Comparison of ENCODE assay signal across 1 cellular context in the genomic region with DNA sequence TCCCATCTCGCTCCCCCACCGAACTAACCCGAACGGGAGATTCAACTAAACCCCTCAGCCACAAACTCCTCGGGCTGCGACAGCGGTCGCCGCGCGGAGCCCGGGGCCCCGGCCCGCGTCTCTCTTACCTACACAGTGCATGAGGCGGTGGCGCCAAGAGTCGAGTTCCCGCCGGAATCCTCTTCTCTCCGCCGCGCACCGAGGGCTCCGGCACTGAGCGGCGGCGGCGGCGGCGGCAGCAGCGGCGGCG.
A peak's percentile ranks its signal among the peaks of the same experiment; 100 is the strongest.
TF ChIP-seq lines count a peak whose summit lies in the region.

No MANE protein-coding gene starts in this region.

TF ChIP-seq in K562, 482 proteins besides CTCF, POLR2A, EP300 and RAD21 (continued from another document and continues in another):
- TF ChIP-seq SAP30 (IDR thresholded peaks at IDR 0.05; ENCODE audit: borderline replicate concordance, insufficient read depth, low read depth, low read length, poor library complexity, severe bottlenecking) = peak; percentile 40
- TF ChIP-seq NFYB (IDR thresholded peaks at IDR 0.05; ENCODE audit: extremely low read depth, insufficient read length) = no peak
- peak; percentile 80; the same call in 1 of the 2 replicates for TF ChIP-seq CTBP1 (IDR thresholded peaks at IDR 0.05; ENCODE audit: borderline replicate concordance)
- TF ChIP-seq PHF8 (IDR thresholded peaks at IDR 0.05; ENCODE audit: borderline replicate concordance, low read length) = peak; percentile 54; the same call in 1 of the 2 replicates
- peak; percentile 68; the same call in 1 of the 2 replicates for TF ChIP-seq SUPT5H (IDR thresholded peaks at IDR 0.05)
- TF ChIP-seq, protein P1, sequence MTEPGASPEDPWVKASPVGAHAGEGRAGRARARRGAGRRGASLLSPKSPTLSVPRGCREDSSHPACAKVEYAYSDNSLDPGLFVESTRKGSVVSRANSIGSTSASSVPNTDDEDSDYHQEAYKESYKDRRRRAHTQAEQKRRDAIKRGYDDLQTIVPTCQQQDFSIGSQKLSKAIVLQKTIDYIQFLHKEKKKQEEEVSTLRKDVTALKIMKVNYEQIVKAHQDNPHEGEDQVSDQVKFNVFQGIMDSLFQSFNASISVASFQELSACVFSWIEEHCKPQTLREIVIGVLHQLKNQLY (CRISPR knock-in tag; conservative IDR thresholded peaks at IDR 0.05) = 0 out of 4 replicates have a peak, but pooled peaks of 1 of the 2 experiments have one; percentile 41
- no peak for TF ChIP-seq ZSCAN29 (IDR thresholded peaks at IDR 0.05)
- TF ChIP-seq, protein P2, sequence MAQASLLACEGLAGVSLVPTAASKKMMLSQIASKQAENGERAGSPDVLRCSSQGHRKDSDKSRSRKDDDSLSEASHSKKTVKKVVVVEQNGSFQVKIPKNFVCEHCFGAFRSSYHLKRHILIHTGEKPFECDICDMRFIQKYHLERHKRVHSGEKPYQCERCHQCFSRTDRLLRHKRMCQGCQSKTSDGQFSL (CRISPR knock-in tag; IDR thresholded peaks at IDR 0.05) = peak; percentile 33; the same call in 1 of the 2 replicates
- TF ChIP-seq, protein P2 (tag; IDR thresholded peaks at IDR 0.05) = no peak
- TF ChIP-seq PHF20 (IDR thresholded peaks at IDR 0.05; ENCODE audit: partially characterized antibody) = peak; percentile 22
- no peak for TF ChIP-seq ZNF347 (CRISPR knock-in tag; IDR thresholded peaks at IDR 0.05; ENCODE audit: low read depth)
- 0 out of 2 replicates have a peak, but pooled peaks have one; percentile 11 for TF ChIP-seq SAFB (IDR thresholded peaks at IDR 0.05; ENCODE audit: borderline replicate concordance, low read depth, low read length)
- TF ChIP-seq, protein P3, sequence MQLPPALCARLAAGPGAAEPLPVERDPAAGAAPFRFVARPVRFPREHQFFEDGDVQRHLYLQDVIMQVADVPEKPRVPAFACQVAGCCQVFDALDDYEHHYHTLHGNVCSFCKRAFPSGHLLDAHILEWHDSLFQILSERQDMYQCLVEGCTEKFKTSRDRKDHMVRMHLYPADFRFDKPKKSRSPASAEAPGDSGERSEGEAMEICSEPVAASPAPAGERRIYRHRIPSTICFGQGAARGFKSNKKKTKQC (CRISPR knock-in tag; IDR thresholded peaks at IDR 0.05) = no peak
- no peak for TF ChIP-seq RHOXF2B (CRISPR knock-in tag; conservative IDR thresholded peaks at IDR 0.05)
- peak; percentile 42 for TF ChIP-seq CCNT2 (IDR thresholded peaks at IDR 0.05; ENCODE audit: borderline replicate concordance, extremely low read depth, insufficient read length, low read depth, low read length)
- TF ChIP-seq RBBP5 (IDR thresholded peaks at IDR 0.05; ENCODE audit: borderline replicate concordance, insufficient read depth, low read length, poor library complexity, severe bottlenecking) = no peak
- 0 out of 2 replicates have a peak, but pooled peaks have one; percentile 6 for TF ChIP-seq SIN3B (IDR thresholded peaks at IDR 0.05; ENCODE audit: low read depth)
- no peak for TF ChIP-seq BCOR (IDR thresholded peaks at IDR 0.05)
- TF ChIP-seq, protein P4, sequence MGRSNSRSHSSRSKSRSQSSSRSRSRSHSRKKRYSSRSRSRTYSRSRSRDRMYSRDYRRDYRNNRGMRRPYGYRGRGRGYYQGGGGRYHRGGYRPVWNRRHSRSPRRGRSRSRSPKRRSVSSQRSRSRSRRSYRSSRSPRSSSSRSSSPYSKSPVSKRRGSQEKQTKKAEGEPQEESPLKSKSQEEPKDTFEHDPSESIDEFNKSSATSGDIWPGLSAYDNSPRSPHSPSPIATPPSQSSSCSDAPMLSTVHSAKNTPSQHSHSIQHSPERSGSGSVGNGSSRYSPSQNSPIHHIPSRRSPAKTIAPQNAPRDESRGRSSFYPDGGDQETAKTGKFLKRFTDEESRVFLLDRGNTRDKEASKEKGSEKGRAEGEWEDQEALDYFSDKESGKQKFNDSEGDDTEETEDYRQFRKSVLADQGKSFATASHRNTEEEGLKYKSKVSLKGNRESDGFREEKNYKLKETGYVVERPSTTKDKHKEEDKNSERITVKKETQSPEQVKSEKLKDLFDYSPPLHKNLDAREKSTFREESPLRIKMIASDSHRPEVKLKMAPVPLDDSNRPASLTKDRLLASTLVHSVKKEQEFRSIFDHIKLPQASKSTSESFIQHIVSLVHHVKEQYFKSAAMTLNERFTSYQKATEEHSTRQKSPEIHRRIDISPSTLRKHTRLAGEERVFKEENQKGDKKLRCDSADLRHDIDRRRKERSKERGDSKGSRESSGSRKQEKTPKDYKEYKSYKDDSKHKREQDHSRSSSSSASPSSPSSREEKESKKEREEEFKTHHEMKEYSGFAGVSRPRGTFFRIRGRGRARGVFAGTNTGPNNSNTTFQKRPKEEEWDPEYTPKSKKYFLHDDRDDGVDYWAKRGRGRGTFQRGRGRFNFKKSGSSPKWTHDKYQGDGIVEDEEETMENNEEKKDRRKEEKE (IDR thresholded peaks at IDR 0.05; ENCODE audit: borderline replicate concordance in 1 of 2, control insufficient read depth in 1 of 2, low read depth in 2 of 2, low read length in 1 of 2) = no peak
- 0 out of 4 replicates have a peak, but pooled peaks of 1 of the 2 experiments have one; percentile 39 for TF ChIP-seq NONO (IDR thresholded peaks at IDR 0.05; ENCODE audit: low read depth in 2 of 2, low read length in 1 of 2)
- TF ChIP-seq, protein P5, sequence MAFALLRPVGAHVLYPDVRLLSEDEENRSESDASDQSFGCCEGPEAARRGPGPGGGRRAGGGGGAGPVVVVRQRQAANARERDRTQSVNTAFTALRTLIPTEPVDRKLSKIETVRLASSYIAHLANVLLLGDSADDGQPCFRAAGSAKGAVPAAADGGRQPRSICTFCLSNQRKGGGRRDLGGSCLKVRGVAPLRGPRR (CRISPR knock-in tag; IDR thresholded peaks at IDR 0.05) = no peak
- TF ChIP-seq, protein P6, sequence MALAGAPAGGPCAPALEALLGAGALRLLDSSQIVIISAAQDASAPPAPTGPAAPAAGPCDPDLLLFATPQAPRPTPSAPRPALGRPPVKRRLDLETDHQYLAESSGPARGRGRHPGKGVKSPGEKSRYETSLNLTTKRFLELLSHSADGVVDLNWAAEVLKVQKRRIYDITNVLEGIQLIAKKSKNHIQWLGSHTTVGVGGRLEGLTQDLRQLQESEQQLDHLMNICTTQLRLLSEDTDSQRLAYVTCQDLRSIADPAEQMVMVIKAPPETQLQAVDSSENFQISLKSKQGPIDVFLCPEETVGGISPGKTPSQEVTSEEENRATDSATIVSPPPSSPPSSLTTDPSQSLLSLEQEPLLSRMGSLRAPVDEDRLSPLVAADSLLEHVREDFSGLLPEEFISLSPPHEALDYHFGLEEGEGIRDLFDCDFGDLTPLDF (CRISPR knock-in tag; IDR thresholded peaks at IDR 0.05) = peak; percentile 46; the same call in 1 of the 2 replicates
- TF ChIP-seq BACH1 (tag; IDR thresholded peaks at IDR 0.05) = no peak
- TF ChIP-seq OTX1 (CRISPR knock-in tag; IDR thresholded peaks at IDR 0.05) = no peak
- TF ChIP-seq, protein P7, sequence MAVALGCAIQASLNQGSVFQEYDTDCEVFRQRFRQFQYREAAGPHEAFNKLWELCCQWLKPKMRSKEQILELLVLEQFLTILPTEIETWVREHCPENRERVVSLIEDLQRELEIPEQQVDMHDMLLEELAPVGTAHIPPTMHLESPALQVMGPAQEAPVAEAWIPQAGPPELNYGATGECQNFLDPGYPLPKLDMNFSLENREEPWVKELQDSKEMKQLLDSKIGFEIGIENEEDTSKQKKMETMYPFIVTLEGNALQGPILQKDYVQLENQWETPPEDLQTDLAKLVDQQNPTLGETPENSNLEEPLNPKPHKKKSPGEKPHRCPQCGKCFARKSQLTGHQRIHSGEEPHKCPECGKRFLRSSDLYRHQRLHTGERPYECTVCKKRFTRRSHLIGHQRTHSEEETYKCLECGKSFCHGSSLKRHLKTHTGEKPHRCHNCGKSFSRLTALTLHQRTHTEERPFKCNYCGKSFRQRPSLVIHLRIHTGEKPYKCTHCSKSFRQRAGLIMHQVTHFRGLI (CRISPR knock-in tag; IDR thresholded peaks at IDR 0.05) = no peak
- TF ChIP-seq HDAC1 (IDR thresholded peaks at IDR 0.05) = 0 out of 4 replicates have a peak, but pooled peaks of 1 of the 2 experiments have one; percentile 9
- no peak for TF ChIP-seq ELF2 (CRISPR knock-in tag; IDR thresholded peaks at IDR 0.05)
- no peak for TF ChIP-seq ZNF41 (CRISPR knock-in tag; conservative IDR thresholded peaks at IDR 0.05)
- peak in 1 of 3 experiments; percentile 50 for TF ChIP-seq YY1 (IDR thresholded peaks at IDR 0.05; ENCODE audit: borderline replicate concordance in 1 of 3, control insufficient read depth in 1 of 3, extremely low read depth in 1 of 3, insufficient read depth in 3 of 3, insufficient read length in 1 of 3, insufficient replicate concordance in 2 of 3, low read depth in 1 of 3, low read length in 2 of 3)
- TF ChIP-seq, protein P8, sequence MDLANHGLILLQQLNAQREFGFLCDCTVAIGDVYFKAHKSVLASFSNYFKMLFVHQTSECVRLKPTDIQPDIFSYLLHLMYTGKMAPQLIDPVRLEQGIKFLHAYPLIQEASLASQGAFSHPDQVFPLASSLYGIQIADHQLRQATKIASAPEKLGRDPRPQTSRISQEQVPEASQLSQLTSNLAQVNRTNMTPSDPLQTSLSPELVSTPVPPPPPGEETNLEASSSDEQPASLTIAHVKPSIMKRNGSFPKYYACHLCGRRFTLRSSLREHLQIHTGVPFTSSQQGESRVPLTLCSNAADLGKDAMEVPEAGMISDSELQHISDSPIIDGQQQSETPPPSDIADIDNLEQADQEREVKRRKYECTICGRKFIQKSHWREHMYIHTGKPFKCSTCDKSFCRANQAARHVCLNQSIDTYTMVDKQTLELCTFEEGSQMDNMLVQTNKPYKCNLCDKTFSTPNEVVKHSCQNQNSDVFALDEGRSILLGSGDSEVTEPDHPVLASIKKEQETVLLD (IDR thresholded peaks at IDR 0.05) = no peak
- peak; percentile 85 for TF ChIP-seq POLR2G (IDR thresholded peaks at IDR 0.05; ENCODE audit: low read depth, low read length)
- TF ChIP-seq DMBX1 (CRISPR knock-in tag; IDR thresholded peaks at IDR 0.05; ENCODE audit: borderline replicate concordance) = no peak
- TF ChIP-seq ZFPM2 (CRISPR knock-in tag; IDR thresholded peaks at IDR 0.05) = no peak
- TF ChIP-seq NR4A1 (CRISPR knock-in tag; IDR thresholded peaks at IDR 0.05) = no peak
- no peak for TF ChIP-seq NR4A1 (tag; IDR thresholded peaks at IDR 0.05)
- TF ChIP-seq, protein P9, sequence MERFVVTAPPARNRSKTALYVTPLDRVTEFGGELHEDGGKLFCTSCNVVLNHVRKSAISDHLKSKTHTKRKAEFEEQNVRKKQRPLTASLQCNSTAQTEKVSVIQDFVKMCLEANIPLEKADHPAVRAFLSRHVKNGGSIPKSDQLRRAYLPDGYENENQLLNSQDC (CRISPR knock-in tag; IDR thresholded peaks at IDR 0.05) = peak; percentile 86; the same call in 1 of the 2 replicates
- no peak for TF ChIP-seq TCF7 (IDR thresholded peaks at IDR 0.05; ENCODE audit: borderline replicate concordance)
- TF ChIP-seq NCOA6 (IDR thresholded peaks at IDR 0.05) = 0 out of 2 replicates have a peak, but pooled peaks have one; percentile 37
- peak; percentile 35; the same call in 1 of the 2 replicates for TF ChIP-seq MTA3 (IDR thresholded peaks at IDR 0.05; ENCODE audit: borderline replicate concordance)
- TF ChIP-seq SMAD4 (CRISPR knock-in tag; conservative IDR thresholded peaks at IDR 0.05) = 0 out of 2 replicates have a peak, but pooled peaks have one; percentile 13
- TF ChIP-seq SIN3A (IDR thresholded peaks at IDR 0.05; ENCODE audit: borderline replicate concordance in 2 of 2, control insufficient read depth in 1 of 2, low read depth in 2 of 2, low read length in 2 of 2) = 0 out of 4 replicates have a peak, but pooled peaks of 1 of the 2 experiments have one; percentile 21
- TF ChIP-seq RBM25 (IDR thresholded peaks at IDR 0.05; ENCODE audit: low read depth, low read length, severe bottlenecking) = no peak
- no peak for TF ChIP-seq SREBF1 (IDR thresholded peaks at IDR 0.05; ENCODE audit: borderline replicate concordance, low read depth, low read length)
- no peak for TF ChIP-seq NBN (IDR thresholded peaks at IDR 0.05; ENCODE audit: low read depth)
- peak; percentile 15; the same call in 1 of the 2 replicates for TF ChIP-seq NCOR1 (IDR thresholded peaks at IDR 0.05)
- no peak for TF ChIP-seq NFATC3 (IDR thresholded peaks at IDR 0.05)
- TF ChIP-seq ZNF586 (CRISPR knock-in tag; conservative IDR thresholded peaks at IDR 0.05) = no peak
- TF ChIP-seq, protein P10, sequence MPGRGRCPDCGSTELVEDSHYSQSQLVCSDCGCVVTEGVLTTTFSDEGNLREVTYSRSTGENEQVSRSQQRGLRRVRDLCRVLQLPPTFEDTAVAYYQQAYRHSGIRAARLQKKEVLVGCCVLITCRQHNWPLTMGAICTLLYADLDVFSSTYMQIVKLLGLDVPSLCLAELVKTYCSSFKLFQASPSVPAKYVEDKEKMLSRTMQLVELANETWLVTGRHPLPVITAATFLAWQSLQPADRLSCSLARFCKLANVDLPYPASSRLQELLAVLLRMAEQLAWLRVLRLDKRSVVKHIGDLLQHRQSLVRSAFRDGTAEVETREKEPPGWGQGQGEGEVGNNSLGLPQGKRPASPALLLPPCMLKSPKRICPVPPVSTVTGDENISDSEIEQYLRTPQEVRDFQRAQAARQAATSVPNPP (IDR thresholded peaks at IDR 0.05; ENCODE audit: borderline replicate concordance, insufficient read depth, insufficient read length) = no peak
- peak; percentile 40 for TF ChIP-seq U2AF1 (optimal IDR thresholded peaks at IDR 0.05; ENCODE audit: low read depth, low read length)
- TF ChIP-seq, protein P11, sequence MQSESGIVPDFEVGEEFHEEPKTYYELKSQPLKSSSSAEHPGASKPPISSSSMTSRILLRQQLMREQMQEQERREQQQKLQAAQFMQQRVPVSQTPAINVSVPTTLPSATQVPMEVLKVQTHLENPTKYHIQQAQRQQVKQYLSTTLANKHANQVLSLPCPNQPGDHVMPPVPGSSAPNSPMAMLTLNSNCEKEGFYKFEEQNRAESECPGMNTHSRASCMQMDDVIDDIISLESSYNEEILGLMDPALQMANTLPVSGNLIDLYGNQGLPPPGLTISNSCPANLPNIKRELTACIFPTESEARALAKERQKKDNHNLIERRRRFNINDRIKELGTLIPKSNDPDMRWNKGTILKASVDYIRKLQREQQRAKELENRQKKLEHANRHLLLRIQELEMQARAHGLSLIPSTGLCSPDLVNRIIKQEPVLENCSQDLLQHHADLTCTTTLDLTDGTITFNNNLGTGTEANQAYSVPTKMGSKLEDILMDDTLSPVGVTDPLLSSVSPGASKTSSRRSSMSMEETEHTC (IDR thresholded peaks at IDR 0.05) = no peak
- no peak for TF ChIP-seq MCM3 (IDR thresholded peaks at IDR 0.05)
- TF ChIP-seq, protein P12, sequence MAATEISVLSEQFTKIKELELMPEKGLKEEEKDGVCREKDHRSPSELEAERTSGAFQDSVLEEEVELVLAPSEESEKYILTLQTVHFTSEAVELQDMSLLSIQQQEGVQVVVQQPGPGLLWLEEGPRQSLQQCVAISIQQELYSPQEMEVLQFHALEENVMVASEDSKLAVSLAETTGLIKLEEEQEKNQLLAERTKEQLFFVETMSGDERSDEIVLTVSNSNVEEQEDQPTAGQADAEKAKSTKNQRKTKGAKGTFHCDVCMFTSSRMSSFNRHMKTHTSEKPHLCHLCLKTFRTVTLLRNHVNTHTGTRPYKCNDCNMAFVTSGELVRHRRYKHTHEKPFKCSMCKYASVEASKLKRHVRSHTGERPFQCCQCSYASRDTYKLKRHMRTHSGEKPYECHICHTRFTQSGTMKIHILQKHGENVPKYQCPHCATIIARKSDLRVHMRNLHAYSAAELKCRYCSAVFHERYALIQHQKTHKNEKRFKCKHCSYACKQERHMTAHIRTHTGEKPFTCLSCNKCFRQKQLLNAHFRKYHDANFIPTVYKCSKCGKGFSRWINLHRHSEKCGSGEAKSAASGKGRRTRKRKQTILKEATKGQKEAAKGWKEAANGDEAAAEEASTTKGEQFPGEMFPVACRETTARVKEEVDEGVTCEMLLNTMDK (IDR thresholded peaks at IDR 0.05; ENCODE audit: borderline replicate concordance, insufficient read depth, low read depth, low read length, poor library complexity, severe bottlenecking) = no peak
